8 cellular contexts compared by ENCODE assay signal in genomic region chr14:50830044-50830931, GRCh38. TPM values are rescaled to one million over a fixed set of nuclear protein-coding genes. Genes with fewer than 3 reads are reported as not detected.
DNase-seq lines count a peak whose midpoint lies in the region; ATAC-seq and FAIRE-seq lines count a peak whose summit lies in the region.

No MANE protein-coding gene starts in this region.

- H3K36me3 ChIP-seq in HUES48 (ENCODE audit: control insufficient read depth, insufficient read depth, low read length), result no peaks in the 10 kb centered on the region
- peaks cover 7% of the 10 kb centered on the region; the same call in 1 of the 2 replicates for H3K36me3 ChIP-seq in SJSA1

- DNase-seq in Caki2 (ENCODE audit: low read depth) (peak; percentile 57), SJSA1 (ENCODE audit: low read depth in 1 of 2, low spot score in 2 of 2) (peak in 1 of 2 experiments; percentile 48), cardiac septum (ENCODE audit: low spot score) (peak; percentile 87), pons (ENCODE audit: low spot score) (peak; percentile 27), urothelium cell line (ENCODE audit: low spot score) (peak; percentile 75)
- DNase-seq in activated naive CD4-positive, alpha-beta T cell treated with anti-CD3 and anti-CD28 coated beads, Interleukin-2, amount 50 U/mL, for 72 hours (ENCODE audit: low spot score in 2 of 2), result peak; percentile 63 to 73

- peaks cover 89% of the 10 kb centered on the region for H3K27me3 ChIP-seq in HUES48 (ENCODE audit: control insufficient read depth, insufficient read depth, low read length)
- H3K27me3 ChIP-seq in SJSA1 (replicated peaks), result 0 out of 2 replicates have a peak, but pooled peaks cover 3% of the 10 kb centered on the region

- peak overlapping the region; percentile 74 to 93 for H3K27ac Mint-ChIP-seq in activated naive CD4-positive, alpha-beta T cell treated with anti-CD3 and anti-CD28 coated beads, Interleukin-2, amount 50 U/mL, for 72 hours

- H3K27ac ChIP-seq in HUES48 (ENCODE audit: low read depth, low read length), result peak overlapping the region; percentile 79
- H3K27ac ChIP-seq in SJSA1, result peak overlapping the region; percentile 54; the same call in 1 of the 2 replicates

- no peaks in the 10 kb centered on the region for H3K9me3 ChIP-seq in HUES48 (ENCODE audit: control insufficient read depth, insufficient read depth, low read length)
- no peaks in the 10 kb centered on the region for H3K9me3 ChIP-seq in SJSA1 (replicated peaks)

- ATAC-seq in GM21381 (IDR thresholded peaks at IDR 0.05; ENCODE audit: unreplicated experiment), result peak; percentile 33
- ATAC-seq in activated naive CD4-positive, alpha-beta T cell treated with anti-CD3 and anti-CD28 coated beads, Interleukin-2, amount 50 U/mL, for 72 hours, result peak; percentile 60 to 67

- no peak for FAIRE-seq in urothelium cell line (lab: Jason Lieb, UNC)

- in situ Hi-C loops in Caki2 (cut with HindIII; ENCODE audit: low pct_unique_long_range_greater_than_20kb, low sequenced_read_pairs), result no loop called here

- intact Hi-C loops in cardiac septum (cut with DNase I), result loop anchor here (2.0 to 5.0 kb wide), 2 partner anchors 37 to 53 kb away; no protein-coding TSS in a partner anchor

- H3K36me3 Mint-ChIP-seq in activated naive CD4-positive, alpha-beta T cell treated with anti-CD3 and anti-CD28 coated beads, Interleukin-2, amount 50 U/mL, for 72 hours, result peaks cover 14 to 20% of the 10 kb centered on the region in 2 donors

- H3K4me3 ChIP-seq in HUES48 (ENCODE audit: low read depth, low read length) (peak overlapping the region; percentile 76), SJSA1 (peak overlapping the region; percentile 98)

- no peaks in the 10 kb centered on the region for H3K9me3 Mint-ChIP-seq in activated naive CD4-positive, alpha-beta T cell treated with anti-CD3 and anti-CD28 coated beads, Interleukin-2, amount 50 U/mL, for 72 hours

- H3K4me1 ChIP-seq in HUES48 (ENCODE audit: control insufficient read depth, insufficient read depth, low read length), result peaks cover 28% of the 10 kb centered on the region
- H3K4me1 ChIP-seq in SJSA1 (replicated peaks), result peaks cover 25% of the 10 kb centered on the region

- H3K9ac ChIP-seq in HUES48 (ENCODE audit: low read depth, low read length), result peak overlapping the region; percentile 60; the same call in 1 of the 2 replicates

RNA-seq across cellular contexts. Expression of gene NIN, which starts 0.7 kb away (rescaled TPM):
- total RNA-seq in Caki2 (2014; rRNA removed; shearing (Covaris generic); ENCODE audit: low replicate concordance), result 7.0 and 11.0 TPM in 2 replicates
- total RNA-seq in SJSA1 (2014; rRNA removed; shearing (Covaris generic)), result 33.8 and 34.7 TPM in 2 replicates
- total RNA-seq in activated naive CD4-positive, alpha-beta T cell treated with anti-CD3 and anti-CD28 coated beads, Interleukin-2, amount 50 U/mL, for 72 hours, result 10 to 100 TPM; 29.5 to 61.4 TPM
- 59.2 TPM for total RNA-seq in cardiac septum

RNA-seq across cellular contexts. Expression of gene ABHD12B, which starts 41.6 kb away (rescaled TPM):
- total RNA-seq in Caki2 (2014; rRNA removed; shearing (Covaris generic); ENCODE audit: low replicate concordance), result not detected in 2 replicates
- total RNA-seq in SJSA1 (2014; rRNA removed; shearing (Covaris generic)), result not detected in 2 replicates
- not detected for total RNA-seq in activated naive CD4-positive, alpha-beta T cell treated with anti-CD3 and anti-CD28 coated beads, Interleukin-2, amount 50 U/mL, for 72 hours
- not detected for total RNA-seq in cardiac septum
